9 cellular contexts compared by ENCODE assay signal in the genomic region with DNA sequence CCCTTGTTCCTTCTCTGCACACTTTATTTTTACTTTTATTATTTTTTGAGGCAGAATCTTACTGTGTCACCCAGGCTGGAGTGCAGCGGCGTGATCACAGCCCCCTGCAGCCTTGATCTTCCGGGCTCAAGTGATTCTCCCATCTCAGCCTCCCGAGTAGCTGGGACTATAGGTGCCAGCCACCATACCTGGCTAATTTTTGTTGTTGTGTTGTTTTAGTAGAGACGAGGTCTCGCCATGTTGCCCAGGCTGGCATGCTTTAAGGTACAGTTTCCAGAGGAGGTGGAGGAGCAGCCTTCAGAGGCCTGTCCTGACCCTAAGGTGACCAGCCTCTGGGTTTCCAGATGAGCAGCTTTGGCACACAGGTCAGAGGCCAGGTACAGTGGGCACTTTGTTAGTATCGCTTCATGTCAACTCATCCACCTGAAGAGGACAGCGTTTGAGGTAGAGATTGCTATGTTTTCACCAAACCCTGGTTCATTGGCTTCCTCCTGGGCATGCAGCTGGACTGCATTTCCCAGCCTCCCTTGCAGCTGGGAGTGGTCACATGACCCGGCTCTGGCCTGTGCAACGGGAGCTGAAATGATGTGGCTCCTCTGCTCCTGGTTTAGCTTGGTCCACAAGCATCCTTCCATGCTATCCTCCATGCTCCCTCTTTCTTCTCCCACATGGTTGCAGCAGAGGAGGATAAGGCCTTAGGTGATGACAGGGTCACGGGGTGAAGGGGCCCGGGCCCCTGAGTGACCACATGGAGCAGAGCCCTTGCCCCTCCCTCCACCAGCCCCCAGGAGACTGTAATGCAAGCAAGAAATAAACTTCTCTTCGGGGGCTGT.
DNase-seq lines count a peak whose midpoint lies in the region; ATAC-seq and TF ChIP-seq lines count a peak whose summit lies in the region.
"Had no signal": no experiment of that assay in that cellular context is flagged by ENCODE, and none has a peak within 500 bp of the region (broad histone marks: within the 10 kb centered on the region; RNA-seq: fewer than 3 reads in every experiment).

No MANE protein-coding gene starts in this region.

- no peak for ATAC-seq in GM21515 (IDR thresholded peaks at IDR 0.05; ENCODE audit: unreplicated experiment)
- no peak for ATAC-seq in HG03045 (IDR thresholded peaks at IDR 0.05; ENCODE audit: unreplicated experiment)
- ATAC-seq in effector memory CD8-positive, alpha-beta T cell (replicated peaks), result no peak

- H3K27ac Mint-ChIP-seq in brain, result peak overlapping the region; percentile 49 to 99 (median 81)
- peak overlapping the region in 1 of 2 donors; percentile 70 for H3K27ac Mint-ChIP-seq in effector memory CD8-positive, alpha-beta T cell

- H3K4me3 ChIP-seq in BE2C (ENCODE audit: low read depth, low read length) (no peak overlapping the region), mesenchymal stem cell (ENCODE audit: insufficient read depth in 1 of 2, low read depth in 1 of 2, low read length in 2 of 2) (no peak overlapping the region)

- H3K36me3 Mint-ChIP-seq in brain, result no peaks in the 10 kb centered on the region
- H3K36me3 Mint-ChIP-seq in effector memory CD8-positive, alpha-beta T cell (ENCODE audit: insufficient read depth), result peaks cover 3% of the 10 kb centered on the region

- H2BK15ac ChIP-seq in mesenchymal stem cell (ENCODE audit: low read depth, poor library complexity, severe bottlenecking), result peak overlapping the region; percentile 73

- H3K4me1 Mint-ChIP-seq in brain, result peaks cover 54% of the 10 kb centered on the region
- peaks cover 4 to 9% of the 10 kb centered on the region in 2 donors for H3K4me1 Mint-ChIP-seq in effector memory CD8-positive, alpha-beta T cell (ENCODE audit: low read depth in 2 of 2)

- H3K9me3 ChIP-seq in BE2C (no peaks in the 10 kb centered on the region), mesenchymal stem cell (ENCODE audit: control insufficient read depth, low read length) (no peaks in the 10 kb centered on the region)

- no peak for TF ChIP-seq CTCF in BE2C (IDR thresholded peaks at IDR 0.05; ENCODE audit: low read depth, low read length)
- TF ChIP-seq CTCF in brain (conservative IDR thresholded peaks at IDR 0.05), result no peak

- H3K4ac ChIP-seq in mesenchymal stem cell (ENCODE audit: low read depth in 1 of 2, low read length in 2 of 2), result peak overlapping the region in 1 of 2 experiments; percentile 55

- no peak overlapping the region for H3K23ac ChIP-seq in mesenchymal stem cell (ENCODE audit: low read length in 2 of 2)

- H3K4me2 ChIP-seq in mesenchymal stem cell (ENCODE audit: low read length, poor library complexity, severe bottlenecking), result no peak overlapping the region

- peak overlapping the region; percentile 21 for H2AK5ac ChIP-seq in mesenchymal stem cell (ENCODE audit: low read length, severe bottlenecking)

- H3K36me3 ChIP-seq in BE2C (no peaks in the 10 kb centered on the region), mesenchymal stem cell (ENCODE audit: control insufficient read depth in 1 of 2, insufficient read depth in 2 of 2, low read depth in 1 of 2, low read length in 2 of 2) (no peaks in the 10 kb centered on the region)

- H3K9ac ChIP-seq in mesenchymal stem cell (ENCODE audit: low read length), result peak overlapping the region; percentile 57

- H4K8ac ChIP-seq in mesenchymal stem cell (ENCODE audit: low read length), result peak overlapping the region; percentile 33

- H3K14ac ChIP-seq in mesenchymal stem cell (ENCODE audit: low read length in 2 of 2), result no peak overlapping the region

- H2BK5ac ChIP-seq in mesenchymal stem cell (ENCODE audit: low read depth, low read length, poor library complexity, severe bottlenecking), result no peak overlapping the region

- no peak overlapping the region for H3K4me3 Mint-ChIP-seq in brain
- no peak overlapping the region for H3K4me3 Mint-ChIP-seq in effector memory CD8-positive, alpha-beta T cell

- H3K27me3 Mint-ChIP-seq in brain, result peaks cover 5% of the 10 kb centered on the region
- H3K27me3 Mint-ChIP-seq in effector memory CD8-positive, alpha-beta T cell, result peaks cover 0 to 26% of the 10 kb centered on the region in 2 donors

- DNase-seq in BE2C (peak; percentile 72), HPDE6-E6E7 (ENCODE audit: extremely low spot score) (peak; percentile 38), mesenchymal stem cell (no peak)
- DNase-seq in effector memory CD8-positive, alpha-beta T cell, result no peak
- no peak for DNase-seq in activated naive CD4-positive, alpha-beta T cell treated with Interleukin-2 at 50 U/mL for 16 hours
- DNase-seq: NCI-H1048 had no signal

- H4K91ac ChIP-seq in mesenchymal stem cell (ENCODE audit: low read length), result peak overlapping the region; percentile 30

- peaks cover 0 to 3% (median 0%) of the 10 kb centered on the region in 5 experiments for H3K9me3 Mint-ChIP-seq in brain
- no peaks in the 10 kb centered on the region for H3K9me3 Mint-ChIP-seq in effector memory CD8-positive, alpha-beta T cell

- peak overlapping the region; percentile 91 to 95 for H2BK12ac ChIP-seq in mesenchymal stem cell (ENCODE audit: low read length in 2 of 2)

- H3K4me1 ChIP-seq in BE2C, result peaks cover 23% of the 10 kb centered on the region
- peaks cover 36% of the 10 kb centered on the region for H3K4me1 ChIP-seq in mesenchymal stem cell (ENCODE audit: control insufficient read depth, insufficient read depth, low read depth, low read length)

- H3K79me1 ChIP-seq in mesenchymal stem cell (replicated peaks; ENCODE audit: low read length, poor library complexity, severe bottlenecking), result no peaks in the 10 kb centered on the region

- H3K27ac ChIP-seq in mesenchymal stem cell (ENCODE audit: low read length, poor library complexity, severe bottlenecking), result no peak overlapping the region

- H3K27me3 ChIP-seq in BE2C (no peaks in the 10 kb centered on the region), mesenchymal stem cell (ENCODE audit: control insufficient read depth in 1 of 2, insufficient read depth in 1 of 2, low read length in 2 of 2) (no peaks in the 10 kb centered on the region)

- 81% methylated on average over 13 of the region's 13 CpGs for WGBS in mesenchymal stem cell

- H2AFZ ChIP-seq in mesenchymal stem cell (ENCODE audit: low read depth, low read length), result peak overlapping the region; percentile 20

- H3K18ac ChIP-seq in mesenchymal stem cell (ENCODE audit: low read depth in 1 of 2, low read length in 2 of 2), result peak overlapping the region; percentile 34 to 75

- no peak overlapping the region for H2BK120ac ChIP-seq in mesenchymal stem cell (ENCODE audit: low read depth, low read length)

Comparison
In these comparisons a context has a peak if more than half of its experiments do, and no peak if none do; other contexts are left out.
1. DNase-seq: peak in BE2C (single experiment) and HPDE6-E6E7 (single experiment); none in mesenchymal stem cell (single experiment), effector memory CD8-positive, alpha-beta T cell (0 of 3) and activated naive CD4-positive, alpha-beta T cell treated with Interleukin-2 at 50 U/mL for 16 hours (single experiment).